In the genomic region with DNA sequence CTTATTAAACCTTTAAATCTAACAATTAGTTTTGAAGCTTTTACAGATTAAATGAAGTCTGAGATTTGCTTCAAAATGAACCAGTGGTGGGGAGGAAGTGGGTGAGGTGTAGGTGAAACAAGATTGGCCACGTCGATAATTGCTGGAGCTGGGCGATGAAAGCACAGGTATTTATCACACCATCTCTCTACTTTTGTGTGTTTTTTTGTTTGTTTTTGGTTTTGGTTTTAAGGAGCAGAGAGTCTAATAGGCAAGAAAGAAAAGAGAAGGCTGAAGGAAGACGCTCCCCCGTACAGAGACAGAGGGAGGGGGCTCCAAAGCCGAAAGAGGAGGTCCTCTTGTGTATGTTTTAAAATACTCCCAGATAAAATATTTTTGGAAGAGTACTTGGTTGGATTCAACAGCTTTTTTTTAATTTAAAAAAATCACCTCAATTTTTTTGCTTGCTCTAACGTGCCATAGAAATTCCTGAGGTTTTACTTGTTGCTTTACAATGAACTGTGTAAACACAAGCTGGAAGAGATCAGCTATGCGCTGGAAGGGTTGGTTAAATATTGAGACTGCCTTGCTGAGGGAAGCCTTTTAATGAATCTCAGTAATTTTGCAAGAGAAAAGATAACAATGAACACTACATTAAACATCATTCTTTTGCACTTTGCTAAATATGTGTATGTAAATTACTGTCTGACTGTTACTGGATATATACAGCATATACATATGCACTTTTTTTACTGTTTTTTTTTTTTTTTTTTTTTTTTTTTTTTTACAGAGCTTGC, we compare ENCODE assay signal across 1 cellular context.
TF ChIP-seq lines count a peak whose summit lies in the region.

No MANE protein-coding gene starts in this region.

TF ChIP-seq in H1, 55 proteins besides CTCF, POLR2A, EP300 and RAD21:
- TF ChIP-seq RFX5 (IDR thresholded peaks at IDR 0.05; ENCODE audit: borderline replicate concordance, low read depth, low read length) (no peak), NANOG (IDR thresholded peaks at IDR 0.05; ENCODE audit: insufficient read depth, low read depth, low read length, poor library complexity, severe bottlenecking) (no peak), SP2 (IDR thresholded peaks at IDR 0.05; ENCODE audit: low read length) (no peak), BCL11A (IDR thresholded peaks at IDR 0.05; ENCODE audit: low read depth in 2 of 2, low read length in 2 of 2) (no peak), CEBPB (IDR thresholded peaks at IDR 0.05; ENCODE audit: low read depth, low read length) (no peak), CHD1 (IDR thresholded peaks at IDR 0.05; ENCODE audit: low read depth, low read length) (no peak), HDAC2 (IDR thresholded peaks at IDR 0.05; ENCODE audit: borderline replicate concordance in 1 of 2, low read depth in 2 of 2, low read length in 2 of 2) (no peak), SIX5 (IDR thresholded peaks at IDR 0.05; ENCODE audit: low read depth, low read length) (no peak), TBP (IDR thresholded peaks at IDR 0.05; ENCODE audit: low read depth, low read length) (no peak)
- TF ChIP-seq, protein P1, sequence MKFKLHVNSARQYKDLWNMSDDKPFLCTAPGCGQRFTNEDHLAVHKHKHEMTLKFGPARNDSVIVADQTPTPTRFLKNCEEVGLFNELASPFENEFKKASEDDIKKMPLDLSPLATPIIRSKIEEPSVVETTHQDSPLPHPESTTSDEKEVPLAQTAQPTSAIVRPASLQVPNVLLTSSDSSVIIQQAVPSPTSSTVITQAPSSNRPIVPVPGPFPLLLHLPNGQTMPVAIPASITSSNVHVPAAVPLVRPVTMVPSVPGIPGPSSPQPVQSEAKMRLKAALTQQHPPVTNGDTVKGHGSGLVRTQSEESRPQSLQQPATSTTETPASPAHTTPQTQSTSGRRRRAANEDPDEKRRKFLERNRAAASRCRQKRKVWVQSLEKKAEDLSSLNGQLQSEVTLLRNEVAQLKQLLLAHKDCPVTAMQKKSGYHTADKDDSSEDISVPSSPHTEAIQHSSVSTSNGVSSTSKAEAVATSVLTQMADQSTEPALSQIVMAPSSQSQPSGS (IDR thresholded peaks at IDR 0.05; ENCODE audit: low read length), result no peak
- TF ChIP-seq, protein P2, sequence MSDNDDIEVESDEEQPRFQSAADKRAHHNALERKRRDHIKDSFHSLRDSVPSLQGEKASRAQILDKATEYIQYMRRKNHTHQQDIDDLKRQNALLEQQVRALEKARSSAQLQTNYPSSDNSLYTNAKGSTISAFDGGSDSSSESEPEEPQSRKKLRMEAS (IDR thresholded peaks at IDR 0.05), result no peak
